Comparison of ENCODE assay signal across 19 cellular contexts in genomic region chr18:66966171-66966570, GRCh38.
"Had no signal": no experiment of that assay in that cellular context is flagged by ENCODE, and none has a peak within 500 bp of the region (broad histone marks: within the 10 kb centered on the region; RNA-seq: fewer than 3 reads in every experiment).

No MANE protein-coding gene starts in this region.

- H3K27ac ChIP-seq: SJSA1, SK-N-MC had no signal

- H3K4me3 ChIP-seq: SJSA1, SK-N-MC had no signal

- H3K36me3 ChIP-seq: SJSA1 had no signal

- DNase-seq: KBM-7, MV-4-11, NCI-H1048, NCI-H1105, NCI-H1417, NCI-H1436 treated with DMSO at 0.1 percent for 48 hours, NCI-H1694, NCI-H187 treated with DMSO at 0.1 percent for 48 hours, NCI-H2029 treated with DMSO at 0.1 percent for 48 hours, NCI-H226, NCI-H446, NCI-H510A, NCI-H526 treated with DMSO at 0.1 percent for 48 hours, NCI-H774, Right ventricle myocardium superior, RPMI8226, SIG-M5 had no signal

- H3K27me3 ChIP-seq: SJSA1 had no signal

- H3K4me1 ChIP-seq: SJSA1 had no signal
